1 cellular context compared by ENCODE assay signal in genomic region chr1:8477199-8477982, GRCh38.
TF ChIP-seq lines count a peak whose summit lies in the region.

No MANE protein-coding gene starts in this region.

TF ChIP-seq in GM12878, 131 proteins besides CTCF, POLR2A, EP300 and RAD21 (continued from another document and continues in another):
- TF ChIP-seq, protein P1, sequence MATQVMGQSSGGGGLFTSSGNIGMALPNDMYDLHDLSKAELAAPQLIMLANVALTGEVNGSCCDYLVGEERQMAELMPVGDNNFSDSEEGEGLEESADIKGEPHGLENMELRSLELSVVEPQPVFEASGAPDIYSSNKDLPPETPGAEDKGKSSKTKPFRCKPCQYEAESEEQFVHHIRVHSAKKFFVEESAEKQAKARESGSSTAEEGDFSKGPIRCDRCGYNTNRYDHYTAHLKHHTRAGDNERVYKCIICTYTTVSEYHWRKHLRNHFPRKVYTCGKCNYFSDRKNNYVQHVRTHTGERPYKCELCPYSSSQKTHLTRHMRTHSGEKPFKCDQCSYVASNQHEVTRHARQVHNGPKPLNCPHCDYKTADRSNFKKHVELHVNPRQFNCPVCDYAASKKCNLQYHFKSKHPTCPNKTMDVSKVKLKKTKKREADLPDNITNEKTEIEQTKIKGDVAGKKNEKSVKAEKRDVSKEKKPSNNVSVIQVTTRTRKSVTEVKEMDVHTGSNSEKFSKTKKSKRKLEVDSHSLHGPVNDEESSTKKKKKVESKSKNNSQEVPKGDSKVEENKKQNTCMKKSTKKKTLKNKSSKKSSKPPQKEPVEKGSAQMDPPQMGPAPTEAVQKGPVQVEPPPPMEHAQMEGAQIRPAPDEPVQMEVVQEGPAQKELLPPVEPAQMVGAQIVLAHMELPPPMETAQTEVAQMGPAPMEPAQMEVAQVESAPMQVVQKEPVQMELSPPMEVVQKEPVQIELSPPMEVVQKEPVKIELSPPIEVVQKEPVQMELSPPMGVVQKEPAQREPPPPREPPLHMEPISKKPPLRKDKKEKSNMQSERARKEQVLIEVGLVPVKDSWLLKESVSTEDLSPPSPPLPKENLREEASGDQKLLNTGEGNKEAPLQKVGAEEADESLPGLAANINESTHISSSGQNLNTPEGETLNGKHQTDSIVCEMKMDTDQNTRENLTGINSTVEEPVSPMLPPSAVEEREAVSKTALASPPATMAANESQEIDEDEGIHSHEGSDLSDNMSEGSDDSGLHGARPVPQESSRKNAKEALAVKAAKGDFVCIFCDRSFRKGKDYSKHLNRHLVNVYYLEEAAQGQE (IDR thresholded peaks at IDR 0.05; ENCODE audit: low read depth, low read length) = no peak
- no peak for TF ChIP-seq SMAD5 (IDR thresholded peaks at IDR 0.05; ENCODE audit: low read depth)
- no peak for TF ChIP-seq ZZZ3 (IDR thresholded peaks at IDR 0.05; ENCODE audit: control insufficient read depth, insufficient read length, low read depth)
- TF ChIP-seq EZH2 (IDR thresholded peaks at IDR 0.05; ENCODE audit: borderline replicate concordance, control insufficient read depth, low read depth, low read length) = no peak
- TF ChIP-seq POLR2AphosphoS5 (IDR thresholded peaks at IDR 0.05; ENCODE audit: low read length) = no peak
- no peak for TF ChIP-seq MAX (IDR thresholded peaks at IDR 0.05; ENCODE audit: low read depth, low read length)
- peak; percentile 67 for TF ChIP-seq NBN (IDR thresholded peaks at IDR 0.05)
- TF ChIP-seq ATF2 (IDR thresholded peaks at IDR 0.05; ENCODE audit: low read length) = 0 out of 2 replicates have a peak, but pooled peaks have one; percentile 26
- no peak for TF ChIP-seq ZNF207 (IDR thresholded peaks at IDR 0.05; ENCODE audit: borderline replicate concordance)
- TF ChIP-seq SMAD1 (IDR thresholded peaks at IDR 0.05; ENCODE audit: low read depth, partially characterized antibody) = no peak
- TF ChIP-seq PAX5 (IDR thresholded peaks at IDR 0.05; ENCODE audit: borderline replicate concordance, low read depth, low read length) = 0 out of 2 replicates have a peak, but pooled peaks have one; percentile 26
- no peak for TF ChIP-seq E4F1 (IDR thresholded peaks at IDR 0.05; ENCODE audit: borderline replicate concordance, partially characterized antibody)
- no peak for TF ChIP-seq SPI1 (IDR thresholded peaks at IDR 0.05; ENCODE audit: borderline replicate concordance, insufficient read depth, low read depth, low read length)
- no peak; the same call in 1 of the 2 replicates for TF ChIP-seq BACH1 (IDR thresholded peaks at IDR 0.05; ENCODE audit: borderline replicate concordance)
- no peak for TF ChIP-seq ZNF622 (IDR thresholded peaks at IDR 0.05)
- TF ChIP-seq ZBTB33 (IDR thresholded peaks at IDR 0.05) = no peak
- TF ChIP-seq STAT3 (IDR thresholded peaks at IDR 0.05; ENCODE audit: low read depth, low read length) = peak; percentile 65; the same call in 1 of the 2 replicates
- TF ChIP-seq ASH2L (IDR thresholded peaks at IDR 0.05; ENCODE audit: borderline replicate concordance, low read depth) = no peak
- TF ChIP-seq CHD2 (IDR thresholded peaks at IDR 0.05; ENCODE audit: borderline replicate concordance, low read depth, low read length) = no peak
- no peak; the same call in 1 of the 2 replicates for TF ChIP-seq MXI1 (IDR thresholded peaks at IDR 0.05; ENCODE audit: low read depth, low read length)
- TF ChIP-seq CBX3 (IDR thresholded peaks at IDR 0.05; ENCODE audit: borderline replicate concordance, low read depth) = no peak
- no peak for TF ChIP-seq ZSCAN29 (IDR thresholded peaks at IDR 0.05)
- no peak for TF ChIP-seq RFX5 (IDR thresholded peaks at IDR 0.05; ENCODE audit: low read depth, low read length)
- no peak for TF ChIP-seq SMC3 (IDR thresholded peaks at IDR 0.05; ENCODE audit: borderline replicate concordance, low read length)
- TF ChIP-seq BMI1 (IDR thresholded peaks at IDR 0.05; ENCODE audit: borderline replicate concordance) = no peak; the same call in 1 of the 2 replicates
- TF ChIP-seq ZNF384 (IDR thresholded peaks at IDR 0.05; ENCODE audit: borderline replicate concordance, low read depth, low read length) = peak; percentile 77
- peak; percentile 59 for TF ChIP-seq EED (IDR thresholded peaks at IDR 0.05; ENCODE audit: low read depth)
- peak; percentile 81 for TF ChIP-seq RELB (IDR thresholded peaks at IDR 0.05; ENCODE audit: low read depth)
- TF ChIP-seq, protein P2, sequence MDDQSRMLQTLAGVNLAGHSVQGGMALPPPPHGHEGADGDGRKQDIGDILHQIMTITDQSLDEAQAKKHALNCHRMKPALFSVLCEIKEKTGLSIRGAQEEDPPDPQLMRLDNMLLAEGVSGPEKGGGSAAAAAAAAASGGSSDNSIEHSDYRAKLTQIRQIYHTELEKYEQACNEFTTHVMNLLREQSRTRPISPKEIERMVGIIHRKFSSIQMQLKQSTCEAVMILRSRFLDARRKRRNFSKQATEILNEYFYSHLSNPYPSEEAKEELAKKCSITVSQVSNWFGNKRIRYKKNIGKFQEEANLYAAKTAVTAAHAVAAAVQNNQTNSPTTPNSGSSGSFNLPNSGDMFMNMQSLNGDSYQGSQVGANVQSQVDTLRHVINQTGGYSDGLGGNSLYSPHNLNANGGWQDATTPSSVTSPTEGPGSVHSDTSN (IDR thresholded peaks at IDR 0.05; ENCODE audit: insufficient replicate concordance, low read depth, low read length) = no peak
- no peak for TF ChIP-seq FOS (IDR thresholded peaks at IDR 0.05; ENCODE audit: borderline replicate concordance, extremely low read depth, insufficient read length)
- no peak for TF ChIP-seq PML (IDR thresholded peaks at IDR 0.05; ENCODE audit: low read length)
- TF ChIP-seq SIX5 (IDR thresholded peaks at IDR 0.05; ENCODE audit: low read depth, low read length, severe bottlenecking) = no peak
- TF ChIP-seq SREBF1 (IDR thresholded peaks at IDR 0.05; ENCODE audit: low read length) = no peak
- TF ChIP-seq MTA2 (IDR thresholded peaks at IDR 0.05; ENCODE audit: low read depth) = peak; percentile 86
- TF ChIP-seq ZBED1 (IDR thresholded peaks at IDR 0.05; ENCODE audit: borderline replicate concordance) = peak; percentile 43; the same call in 1 of the 2 replicates
- TF ChIP-seq YBX1 (IDR thresholded peaks at IDR 0.05) = no peak
- no peak for TF ChIP-seq IRF5 (IDR thresholded peaks at IDR 0.05; ENCODE audit: borderline replicate concordance)
- TF ChIP-seq, protein P3, sequence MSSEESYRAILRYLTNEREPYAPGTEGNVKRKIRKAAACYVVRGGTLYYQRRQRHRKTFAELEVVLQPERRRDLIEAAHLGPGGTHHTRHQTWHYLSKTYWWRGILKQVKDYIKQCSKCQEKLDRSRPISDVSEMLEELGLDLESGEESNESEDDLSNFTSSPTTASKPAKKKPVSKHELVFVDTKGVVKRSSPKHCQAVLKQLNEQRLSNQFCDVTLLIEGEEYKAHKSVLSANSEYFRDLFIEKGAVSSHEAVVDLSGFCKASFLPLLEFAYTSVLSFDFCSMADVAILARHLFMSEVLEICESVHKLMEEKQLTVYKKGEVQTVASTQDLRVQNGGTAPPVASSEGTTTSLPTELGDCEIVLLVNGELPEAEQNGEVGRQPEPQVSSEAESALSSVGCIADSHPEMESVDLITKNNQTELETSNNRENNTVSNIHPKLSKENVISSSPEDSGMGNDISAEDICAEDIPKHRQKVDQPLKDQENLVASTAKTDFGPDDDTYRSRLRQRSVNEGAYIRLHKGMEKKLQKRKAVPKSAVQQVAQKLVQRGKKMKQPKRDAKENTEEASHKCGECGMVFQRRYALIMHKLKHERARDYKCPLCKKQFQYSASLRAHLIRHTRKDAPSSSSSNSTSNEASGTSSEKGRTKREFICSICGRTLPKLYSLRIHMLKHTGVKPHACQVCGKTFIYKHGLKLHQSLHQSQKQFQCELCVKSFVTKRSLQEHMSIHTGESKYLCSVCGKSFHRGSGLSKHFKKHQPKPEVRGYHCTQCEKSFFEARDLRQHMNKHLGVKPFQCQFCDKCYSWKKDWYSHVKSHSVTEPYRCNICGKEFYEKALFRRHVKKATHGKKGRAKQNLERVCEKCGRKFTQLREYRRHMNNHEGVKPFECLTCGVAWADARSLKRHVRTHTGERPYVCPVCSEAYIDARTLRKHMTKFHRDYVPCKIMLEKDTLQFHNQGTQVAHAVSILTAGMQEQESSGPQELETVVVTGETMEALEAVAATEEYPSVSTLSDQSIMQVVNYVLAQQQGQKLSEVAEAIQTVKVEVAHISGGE (CRISPR knock-in tag; IDR thresholded peaks at IDR 0.05) = no peak
- TF ChIP-seq FOXM1 (IDR thresholded peaks at IDR 0.05; ENCODE audit: low read depth, low read length) = no peak
- peak; percentile 85 for TF ChIP-seq IKZF1 (conservative IDR thresholded peaks at IDR 0.05)
- TF ChIP-seq EGR1 (IDR thresholded peaks at IDR 0.05; ENCODE audit: borderline replicate concordance in 1 of 2, low read depth in 2 of 2, low read length in 2 of 2) = no peak
- TF ChIP-seq NRF1 (conservative IDR thresholded peaks at IDR 0.05; ENCODE audit: low read depth, low read length) = no peak
- no peak; the same call in 1 of the 2 replicates for TF ChIP-seq GATAD2B (conservative IDR thresholded peaks at IDR 0.05; ENCODE audit: low read depth)
- TF ChIP-seq SMARCA5 (IDR thresholded peaks at IDR 0.05) = peak; percentile 38; the same call in 1 of the 2 replicates
- TF ChIP-seq BCL11A (IDR thresholded peaks at IDR 0.05; ENCODE audit: low read depth, low read length) = no peak
- TF ChIP-seq NR2C1 (IDR thresholded peaks at IDR 0.05) = no peak
